Comparison of ENCODE assay signal across 8 cellular contexts in genomic region chr7:29102554-29103151, GRCh38. TPM values are rescaled to one million over a fixed set of nuclear protein-coding genes. Genes with fewer than 3 reads are reported as not detected.
DNase-seq lines count a peak whose midpoint lies in the region; ATAC-seq, FAIRE-seq and TF ChIP-seq lines count a peak whose summit lies in the region.

No MANE protein-coding gene starts in this region.

- no peaks in the 10 kb centered on the region for H3K4me1 ChIP-seq in KMS-11 (ENCODE audit: low read depth, poor library complexity, severe bottlenecking)
- H3K4me1 ChIP-seq in HepG2 (ENCODE audit: insufficient read depth, low read length), result peaks cover 39% of the 10 kb centered on the region

- no peaks in the 10 kb centered on the region for H3K36me3 ChIP-seq in KMS-11 (ENCODE audit: insufficient read depth)
- H3K36me3 ChIP-seq in HepG2 (replicated peaks in 1 of 2; ENCODE audit: control insufficient read depth in 1 of 2, insufficient read depth in 2 of 2, low read length in 2 of 2), result peaks cover 1 to 4% of the 10 kb centered on the region in 2 experiments; a peak in 1 of 5 replicates

- H3K9me3 ChIP-seq in HepG2 (ENCODE audit: low read length), result no peaks in the 10 kb centered on the region

- TF ChIP-seq POLR2A in HepG2 (IDR thresholded peaks at IDR 0.05; ENCODE audit: insufficient read depth in 1 of 2, low read depth in 2 of 2, low read length in 2 of 2), result no peak

- H4K20me1 ChIP-seq in KMS-11 (ENCODE audit: insufficient read depth) (no peaks in the 10 kb centered on the region), HepG2 (ENCODE audit: insufficient read depth, low read length) (no peaks in the 10 kb centered on the region; the same call in 1 of the 2 replicates)

- H3K4me3 ChIP-seq in KMS-11 (IDR thresholded peaks at IDR 0.05; ENCODE audit: insufficient read depth, low read depth, low read length) (no peak overlapping the region), HepG2 (replicated peaks in 1 of 3; ENCODE audit: insufficient read depth in 1 of 3, low read depth in 2 of 3, low read length in 3 of 3) (no peak overlapping the region)

- FAIRE-seq in HepG2 (lab: Jason Lieb, UNC), result peak; percentile 56

- peak; percentile 28 for DNase-seq in NCI-H2029 treated with DMSO at 0.1 percent for 48 hours (lab: John Stamatoyannopoulos, UW)
- no peak for DNase-seq in NCI-H2029 (lab: John Stamatoyannopoulos, UW)
- peak; percentile 52 for DNase-seq in SHP77 treated with DMSO at 0.1 percent for 48 hours (lab: John Stamatoyannopoulos, UW)
- DNase-seq in dedifferentiated amniotic fluid mesenchymal stem cell (ENCODE audit: extremely low spot score), result peak; percentile 67
- peak; percentile 48 for DNase-seq in HepG2 (ENCODE audit: low spot score)
- DNase-seq in superior temporal gyrus (ENCODE audit: extremely low spot score), result peak; percentile 73

- H2AFZ ChIP-seq in KMS-11 (ENCODE audit: low read depth) (no peak overlapping the region), HepG2 (ENCODE audit: low read length) (no peak overlapping the region)

- H3K4me2 ChIP-seq in KMS-11 (no peak overlapping the region), HepG2 (ENCODE audit: low read depth, low read length) (no peak overlapping the region)

- H3K9ac ChIP-seq in KMS-11 (no peak overlapping the region), HepG2 (ENCODE audit: insufficient read depth, low read depth, low read length) (no peak overlapping the region)

- BruUV-seq in HepG2 (replicated peaks; lab: Mats Ljungman, UMichigan), result no TSS peak

- CTCF ChIA-PET in HepG2 (lab: Yijun Ruan, JAX; ENCODE audit: low intra/inter-chr PET ratio, low total read pairs), result interaction anchor here (1.3 to 3.8 kb wide), 5 partner anchors 146 to 181 kb away, joined by 3 to 57 read pairs (median 7); no protein-coding TSS in a partner anchor

- intact Hi-C loops in HepG2 (cut with micrococcal nuclease; ENCODE audit: unreplicated experiment), result loop anchor here (1.0 to 5.0 kb wide), 4 partner anchors 146 to 305 kb away; no protein-coding TSS in a partner anchor

- ATAC-seq in HepG2, result no peak
- ATAC-seq in GM21825 (IDR thresholded peaks at IDR 0.05; ENCODE audit: unreplicated experiment), result no peak

- in situ Hi-C loops in HepG2 (cut with HindIII; ENCODE audit: extremely low pct_ligation_motif_present, low pct_unique_long_range_greater_than_20kb), result loop anchor here (5.0 to 10.0 kb wide), 2 partner anchors 148 to 180 kb away; partner anchors contain the start of gene TRIL

- TF ChIP-seq CTCF in KMS-11 (conservative IDR thresholded peaks at IDR 0.05; ENCODE audit: low read depth, low read length) (peak; percentile 72), HepG2 (CRISPR knock-in tag; IDR thresholded peaks at IDR 0.05) (peak; percentile 73)

- whole genome bisulfite sequencing in HepG2 (ENCODE audit: low lambda C conversion rate), result 39% methylated on average over 7 of the region's 7 CpGs

- TF ChIP-seq EP300 in HepG2 (IDR thresholded peaks at IDR 0.05; ENCODE audit: low read depth in 2 of 2, low read length in 2 of 2) (no peak), HepG2 (CRISPR knock-in tag; IDR thresholded peaks at IDR 0.05; ENCODE audit: borderline replicate concordance) (no peak)

- H3K27ac ChIP-seq in KMS-11, result no peak overlapping the region
- H3K27ac ChIP-seq in HepG2 (ENCODE audit: extremely low read length, insufficient read depth, low read length), result no peak overlapping the region

- POLR2A ChIA-PET in HepG2 (lab: Yijun Ruan, JAX), result no interaction called here

- peak; percentile 47; the same call in 1 of the 2 replicates for TF ChIP-seq RAD21 in HepG2 (CRISPR knock-in tag; IDR thresholded peaks at IDR 0.05)

- H3K27me3 ChIP-seq in KMS-11 (ENCODE audit: insufficient read depth, low read depth), result no peaks in the 10 kb centered on the region
- no peaks in the 10 kb centered on the region for H3K27me3 ChIP-seq in HepG2 (ENCODE audit: control insufficient read depth in 1 of 2, insufficient read depth in 2 of 2, low read length in 2 of 2)

- H3K79me2 ChIP-seq in KMS-11 (ENCODE audit: insufficient read depth, low read depth), result no peaks in the 10 kb centered on the region
- no peaks in the 10 kb centered on the region for H3K79me2 ChIP-seq in HepG2 (ENCODE audit: insufficient read depth, low read length)

TF ChIP-seq in HepG2, 621 proteins besides CTCF, POLR2A, EP300 and RAD21 (continues in another document):
- TF ChIP-seq SNAI1 (CRISPR knock-in tag; IDR thresholded peaks at IDR 0.05; ENCODE audit: borderline replicate concordance), result no peak
- TF ChIP-seq IRF2 (CRISPR knock-in tag; IDR thresholded peaks at IDR 0.05), result no peak
- no peak for TF ChIP-seq HOXA9 (CRISPR knock-in tag; IDR thresholded peaks at IDR 0.05; ENCODE audit: borderline replicate concordance)
- no peak for TF ChIP-seq GMEB2 (CRISPR knock-in tag; IDR thresholded peaks at IDR 0.05; ENCODE audit: low read depth)
- TF ChIP-seq AHR (CRISPR knock-in tag; IDR thresholded peaks at IDR 0.05), result no peak
- no peak for TF ChIP-seq ZNF24 (IDR thresholded peaks at IDR 0.05)
- no peak for TF ChIP-seq ZNF747 (CRISPR knock-in tag; IDR thresholded peaks at IDR 0.05; ENCODE audit: borderline replicate concordance)
- TF ChIP-seq MLXIP (CRISPR knock-in tag; IDR thresholded peaks at IDR 0.05; ENCODE audit: borderline replicate concordance), result no peak
- TF ChIP-seq XRCC5 (optimal IDR thresholded peaks at IDR 0.05; ENCODE audit: low read length), result peak; percentile 29
- TF ChIP-seq ZNF143 (CRISPR knock-in tag; IDR thresholded peaks at IDR 0.05), result no peak
- TF ChIP-seq ZMYM4 (CRISPR knock-in tag; IDR thresholded peaks at IDR 0.05), result 0 out of 2 replicates have a peak, but pooled peaks have one; percentile 16
- no peak for TF ChIP-seq TAF1 (CRISPR knock-in tag; IDR thresholded peaks at IDR 0.05)

RNA-seq across cellular contexts. Expression of gene CPVL, which starts 43.7 kb away (rescaled TPM):
- total RNA-seq in HepG2 (2016; rRNA removed; fragmentation: Illumina TruSeq; extraction: Trizol), result 30.7 and 59.2 TPM in 2 replicates
- total RNA-seq in HepG2 (2016; cell fraction: cytosol; rRNA removed; fragmentation: Illumina TruSeq; extraction: Trizol; ENCODE audit: low read depth), result 4.3 and 6.2 TPM in 2 replicates
- total RNA-seq in HepG2 (2016; cell fraction: insoluble cytoplasmic fraction; rRNA removed; fragmentation: Illumina TruSeq; extraction: Trizol), result 31.2 and 60.0 TPM in 2 replicates
- 7.0 and 7.3 TPM in 2 replicates for total RNA-seq in HepG2 (2016; cell fraction: membrane; rRNA removed; fragmentation: Illumina TruSeq; extraction: Trizol)
- total RNA-seq in HepG2 (2016; cell fraction: nucleus; rRNA removed; fragmentation: Illumina TruSeq; extraction: Trizol), result 49.3 and 53.0 TPM in 2 replicates
- 265 and 294 TPM in 2 replicates for polyA plus RNA-seq in HepG2 (2011; rRNA removed)
- 146 and 189 TPM in 2 replicates for polyA plus RNA-seq in HepG2 (2011; cell fraction: cytosol; rRNA removed)
- 43.3 and 47.4 TPM in 2 replicates for polyA plus RNA-seq in HepG2 (2011; cell fraction: nucleus; rRNA removed)
- polyA plus RNA-seq in HepG2 (2012), result 82.4 and 104 TPM in 2 replicates
- polyA plus RNA-seq in HepG2 (2016; cell fraction: cytosol; fragmentation: Illumina TruSeq; extraction: Trizol; ENCODE audit: low read depth), result 4.6 and 4.9 TPM in 2 replicates
- polyA plus RNA-seq in HepG2 (2016; cell fraction: insoluble cytoplasmic fraction; fragmentation: Illumina TruSeq; extraction: Trizol; ENCODE audit: low read depth), result 25.0 and 26.5 TPM in 2 replicates
- 4.6 and 5.3 TPM in 2 replicates for polyA plus RNA-seq in HepG2 (2016; cell fraction: membrane; fragmentation: Illumina TruSeq; extraction: Trizol; ENCODE audit: low read depth)
- polyA plus RNA-seq in HepG2 (2016; cell fraction: nucleus; fragmentation: Illumina TruSeq; extraction: Trizol; ENCODE audit: insufficient read depth, low read depth), result 57.7 and 58.9 TPM in 2 replicates
- 27.4 and 324 TPM in 2 replicates for polyA minus RNA-seq in HepG2 (2011; rRNA and poly(A)+ RNA removed; ENCODE audit: low replicate concordance)
- polyA minus RNA-seq in HepG2 (2011; cell fraction: cytosol; rRNA and poly(A)+ RNA removed), result 112 and 141 TPM in 2 replicates
- polyA minus RNA-seq in HepG2 (2011; cell fraction: nucleus; rRNA and poly(A)+ RNA removed), result 56.5 and 70.9 TPM in 2 replicates
